Comparison of ENCODE assay signal across 12 cellular contexts in genomic region chr5:112914584-112914983, GRCh38. TPM values are rescaled to one million over a fixed set of nuclear protein-coding genes. Genes with fewer than 3 reads are reported as not detected.
DNase-seq lines count a peak whose midpoint lies in the region; ATAC-seq lines count a peak whose summit lies in the region.
"Had no signal": no experiment of that assay in that cellular context is flagged by ENCODE, and none has a peak within 500 bp of the region (broad histone marks: within the 10 kb centered on the region; RNA-seq: fewer than 3 reads in every experiment).

No MANE protein-coding gene starts in this region.

- DNase-seq in EL: peak; percentile 21
- DNase-seq in OCI-M1 (lab: John Stamatoyannopoulos, UW): peak; percentile 31
- DNase-seq in dermis blood vessel endothelial cell: peak; percentile 17
- DNase-seq in myocyte (ENCODE audit: low read depth): peak; percentile 23
- no peak for DNase-seq in HuH-7.5 (ENCODE audit: low spot score)
- DNase-seq in posterior cingulate gyrus: no peak
- DNase-seq: amniotic stem cell; DMS79 treated with DMSO at 0.1 percent for 48 hours; NCI-H2227 treated with DMSO at 0.1 percent for 48 hours; stimulated activated CD4-positive, alpha-beta T cell treated with anti-CD3 and anti-CD28 coated beads, Interleukin-2, amount 100 ng/mL, for 24 hours had no signal

- no peak for ATAC-seq in HG02870 (IDR thresholded peaks at IDR 0.05; ENCODE audit: unreplicated experiment)
- no peak for ATAC-seq in HG03565 (IDR thresholded peaks at IDR 0.05; ENCODE audit: unreplicated experiment)

- intact Hi-C loops in posterior cingulate gyrus (cut with DNase I): no loop called here

RNA-seq across cellular contexts. Expression of gene REEP5, which starts 7.4 kb away (rescaled TPM):
- 40.7 and 50.8 TPM in 2 replicates for total RNA-seq in dermis blood vessel endothelial cell
- total RNA-seq in myocyte: 47.3 and 58.5 TPM in 2 replicates
- polyA plus RNA-seq in myocyte (2012): 141 TPM

RNA-seq across cellular contexts. Expression of gene SRP19, which starts 53.5 kb away (rescaled TPM):
- total RNA-seq in dermis blood vessel endothelial cell (93.8 and 115 TPM in 2 replicates), myocyte (78.4 and 95.2 TPM in 2 replicates)
- 99.9 TPM for polyA plus RNA-seq in myocyte (2012)

Comparison
In these comparisons a context has a peak if more than half of its experiments do, and no peak if none do; other contexts are left out.
1. DNase-seq: peak in EL (single experiment), OCI-M1 (single experiment), dermis blood vessel endothelial cell (single experiment) and myocyte (single experiment); none in HuH-7.5 (single experiment) and posterior cingulate gyrus (0 of 10).